In genomic region chr10:73812662-73813061, GRCh38 we compare ENCODE assay signal across 12 cellular contexts. TPM values are rescaled to one million over a fixed set of nuclear protein-coding genes. Genes with fewer than 3 reads are reported as not detected.
DNase-seq lines count a peak whose midpoint lies in the region; ATAC-seq and TF ChIP-seq lines count a peak whose summit lies in the region.
"Had no signal": no experiment of that assay in that cellular context is flagged by ENCODE, and none has a peak within 500 bp of the region (broad histone marks: within the 10 kb centered on the region; RNA-seq: fewer than 3 reads in every experiment).

No MANE protein-coding gene starts in this region.

- H3K27me3 ChIP-seq in Karpas-422 (ENCODE audit: low read length) (no peaks in the 10 kb centered on the region), colonic mucosa (no peaks in the 10 kb centered on the region)
- H3K27me3 ChIP-seq: cardiac muscle cell, right lobe of liver had no signal

- no peak for ATAC-seq in GM21786 (IDR thresholded peaks at IDR 0.05; ENCODE audit: unreplicated experiment)

- H4K20me1 ChIP-seq in Karpas-422 (ENCODE audit: insufficient read depth, low read depth, low read length): no peaks in the 10 kb centered on the region

- H3K9ac ChIP-seq in Karpas-422 (ENCODE audit: low read length) (no peak overlapping the region), colonic mucosa (ENCODE audit: low read depth in 2 of 2, low read length in 2 of 2) (no peak overlapping the region)

- H3K4me3 ChIP-seq in Karpas-422 (ENCODE audit: low read length): no peak overlapping the region
- no peak overlapping the region for H3K4me3 ChIP-seq in colonic mucosa
- H3K4me3 ChIP-seq: cardiac muscle cell, right lobe of liver had no signal

- peaks cover 5% of the 10 kb centered on the region; the same call in 1 of the 2 replicates for H3K36me3 ChIP-seq in Karpas-422 (ENCODE audit: insufficient read depth, low read length)
- no peaks in the 10 kb centered on the region for H3K36me3 ChIP-seq in colonic mucosa
- H3K36me3 ChIP-seq: cardiac muscle cell had no signal

- no peak overlapping the region for H3K27ac ChIP-seq in Karpas-422 (ENCODE audit: low read length)
- no peak overlapping the region for H3K27ac ChIP-seq in colonic mucosa
- H3K27ac ChIP-seq: cardiac muscle cell, right lobe of liver had no signal

- H2AFZ ChIP-seq in Karpas-422 (ENCODE audit: low read length): no peak overlapping the region

- no peaks in the 10 kb centered on the region for H3K9me2 ChIP-seq in Karpas-422 (replicated peaks; ENCODE audit: insufficient read depth, low read length)

- H3K4me2 ChIP-seq in Karpas-422 (ENCODE audit: low read depth, low read length, poor library complexity, severe bottlenecking): peak overlapping the region; percentile 49

- TF ChIP-seq CTCF in chondrocyte (IDR thresholded peaks at IDR 0.05) (no peak), neural crest cell (conservative IDR thresholded peaks at IDR 0.05) (no peak), colonic mucosa (IDR thresholded peaks at IDR 0.05) (no peak)

- H3K9me3 ChIP-seq in Karpas-422 (ENCODE audit: low read length) (no peaks in the 10 kb centered on the region), colonic mucosa (no peaks in the 10 kb centered on the region)
- H3K9me3 ChIP-seq: Caco-2, right lobe of liver had no signal

- H3K9me3 Mint-ChIP-seq in chondrocyte (ENCODE audit: low read depth) (no peaks in the 10 kb centered on the region), neural crest cell (no peaks in the 10 kb centered on the region)

- peaks cover 31% of the 10 kb centered on the region for H3K4me1 Mint-ChIP-seq in chondrocyte (ENCODE audit: low read depth)
- peaks cover 13% of the 10 kb centered on the region for H3K4me1 Mint-ChIP-seq in neural crest cell

- H3K36me3 Mint-ChIP-seq in chondrocyte (ENCODE audit: low read depth) (peaks cover 8% of the 10 kb centered on the region), neural crest cell (ENCODE audit: low read depth) (no peaks in the 10 kb centered on the region)

- peaks cover 29% of the 10 kb centered on the region for H3K79me2 ChIP-seq in Karpas-422 (ENCODE audit: low read length)

- H3K27me3 Mint-ChIP-seq in chondrocyte (ENCODE audit: low read depth) (no peaks in the 10 kb centered on the region), neural crest cell (ENCODE audit: low read depth) (no peaks in the 10 kb centered on the region)

- H3K27ac Mint-ChIP-seq in chondrocyte (ENCODE audit: unreplicated experiment) (peak overlapping the region; percentile 36), neural crest cell (ENCODE audit: unreplicated experiment) (no peak overlapping the region)

- H3K4me3 Mint-ChIP-seq in chondrocyte (ENCODE audit: unreplicated experiment) (no peak overlapping the region), neural crest cell (peak overlapping the region; percentile 81)

- intact Hi-C loops in colonic mucosa (cut with DNase I): no loop called here

- DNase-seq in ELF-1 (ENCODE audit: low read depth, low spot score): peak; percentile 16
- no peak for DNase-seq in Karpas-422
- DNase-seq in chondrocyte (ENCODE audit: low spot score): no peak
- DNase-seq in neural crest cell (ENCODE audit: low read depth, low spot score): no peak
- no peak for DNase-seq in stimulated activated naive CD4-positive, alpha-beta T cell (lab: John Stamatoyannopoulos, UW)
- DNase-seq in RKO (ENCODE audit: low spot score): no peak
- no peak for DNase-seq in colonic mucosa
- DNase-seq: Caco-2, NCI-H1105 had no signal

- H3K4me1 ChIP-seq in Karpas-422 (ENCODE audit: low read length): peaks cover 30% of the 10 kb centered on the region
- no peaks in the 10 kb centered on the region for H3K4me1 ChIP-seq in colonic mucosa
- H3K4me1 ChIP-seq: Caco-2 had no signal

RNA-seq across cellular contexts. Expression of gene NDST2, which starts 1.3 kb away (rescaled TPM):
- total RNA-seq in Karpas-422 (2014; rRNA removed; shearing (Covaris generic); ENCODE audit: low replicate concordance): 38.2 and 47.0 TPM in 2 replicates
- 24.4 to 29.0 TPM (median 27.3 TPM) in 3 replicates for total RNA-seq in chondrocyte
- 27.6 and 35.7 TPM in 2 replicates for total RNA-seq in neural crest cell
- total RNA-seq in colonic mucosa: 10 to 100 TPM; 20.9 to 25.2 TPM

RNA-seq across cellular contexts. Expression of gene ZSWIM8, which starts 27.3 kb away (rescaled TPM):
- total RNA-seq in Karpas-422 (2014; rRNA removed; shearing (Covaris generic); ENCODE audit: low replicate concordance): 33.0 and 49.5 TPM in 2 replicates
- total RNA-seq in chondrocyte (102 to 124 TPM (median 117 TPM) in 3 replicates), neural crest cell (74.9 and 75.7 TPM in 2 replicates), colonic mucosa (10 to 100 TPM; 74.7 to 77.1 TPM)

RNA-seq across cellular contexts. Expression of gene CHCHD1, which starts 30.8 kb away (rescaled TPM):
- total RNA-seq in Karpas-422 (2014; rRNA removed; shearing (Covaris generic); ENCODE audit: low replicate concordance): 39.0 and 57.5 TPM in 2 replicates
- 14.8 to 27.5 TPM (median 17.4 TPM) in 3 replicates for total RNA-seq in chondrocyte
- total RNA-seq in neural crest cell: 34.8 and 38.9 TPM in 2 replicates
- 10 to 100 TPM; 33.7 to 48.5 TPM for total RNA-seq in colonic mucosa
